In the genomic region with DNA sequence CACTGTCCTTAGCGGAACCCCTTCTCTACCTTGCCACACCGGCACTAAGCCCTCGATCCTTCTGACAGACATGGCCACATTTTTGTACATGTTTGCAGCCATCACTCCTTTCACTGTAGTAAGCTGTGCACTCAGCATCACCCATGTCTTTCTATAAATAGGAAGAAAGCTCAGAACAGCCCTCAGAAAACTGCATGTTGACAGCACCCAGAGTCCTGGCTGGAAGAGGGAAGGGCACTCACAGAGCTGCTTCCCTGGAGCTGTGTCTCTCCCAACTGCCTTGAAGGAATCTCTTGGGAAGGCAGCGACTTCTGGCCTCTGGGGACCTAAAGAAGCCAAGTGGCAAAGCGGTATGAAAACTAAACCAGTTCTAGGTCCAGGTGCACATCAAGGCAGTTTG, we compare ENCODE assay signal across 22 cellular contexts.
"Had no signal": no experiment of that assay in that cellular context is flagged by ENCODE, and none has a peak within 500 bp of the region (broad histone marks: within the 10 kb centered on the region; RNA-seq: fewer than 3 reads in every experiment).

No MANE protein-coding gene starts in this region.

- H3K36me3 ChIP-seq: gastroesophageal sphincter, lower lobe of right lung, transverse colon, WERI-Rb-1 had no signal

- H3K9me3 ChIP-seq: gastroesophageal sphincter, lower lobe of right lung, testis, transverse colon had no signal

- ATAC-seq: activated CD4-positive, CD25-positive, alpha-beta regulatory T cell treated with anti-CD3 and anti-CD28 coated beads, Interleukin-2, amount 50 U/mL, for 24 hours; gastroesophageal sphincter; natural killer cell treated with Interleukin-12 subunit alpha and Interleukin-12 subunit beta and Interleukin-15 and Interleukin-18, amount 100 ng/mL, for 72 hours; sciatic nerve; stimulated activated naive CD8-positive, alpha-beta T cell treated with anti-CD3 and anti-CD28 coated beads, Interleukin-15, Interleukin-2, amounts not matched to agents 100 U/mL and 50 U/mL, for 24 hours had no signal

- DNase-seq: activated CD4-positive, alpha-beta memory T cell treated with anti-CD3 and anti-CD28 coated beads for 36 hours; activated CD4-positive, alpha-beta T cell treated with anti-CD3 and anti-CD28 coated beads for 48 hours; activated CD8-positive, alpha-beta memory T cell treated with anti-CD3 and anti-CD28 coated beads, Interleukin-2, amount 50 U/mL, for 4 hours; activated gamma-delta T cell; activated T-cell treated with anti-CD3 and anti-CD28 coated beads, Interleukin-2, amount 50 U/mL, for 1 hour; anterior cingulate cortex; hippocampal formation; lower lobe of right lung; mesendoderm; posterior cingulate gyrus; stimulated activated CD4-positive, alpha-beta T cell treated with anti-CD3 and anti-CD28 coated beads, Interleukin-12 subunit alpha, Interleukin-12 subunit beta, amount 100 ng/mL, for 4 hours; stimulated activated CD4-positive, alpha-beta T cell treated with anti-CD3 and anti-CD28 coated beads, Interleukin-4, amount 100 ng/mL, for 1 hour; stimulated activated naive CD8-positive, alpha-beta T cell treated with anti-CD3 and anti-CD28 coated beads, Interleukin-15, Interleukin-2, amounts not matched to agents 100 U/mL and 50 U/mL, for 24 hours; T1000; testis; transverse colon; WERI-Rb-1 had no signal

- H3K27ac ChIP-seq: gastroesophageal sphincter, lower lobe of right lung, skin epidermis, testis, transverse colon, WERI-Rb-1 had no signal

- H3K4me3 ChIP-seq: gastroesophageal sphincter, lower lobe of right lung, skin epidermis, testis, transverse colon had no signal

- H3K27me3 ChIP-seq: testis had no signal
